In genomic region chr6:17632929-17633328, GRCh38 we compare ENCODE assay signal across 1 cellular context.
TF ChIP-seq lines count a peak whose summit lies in the region.

No MANE protein-coding gene starts in this region.

TF ChIP-seq in GM12878, 131 proteins besides CTCF, POLR2A, EP300 and RAD21 (continued from another document):
- TF ChIP-seq NKRF (conservative IDR thresholded peaks at IDR 0.05), result no peak
